13 cellular contexts compared by ENCODE assay signal in the genomic region with DNA sequence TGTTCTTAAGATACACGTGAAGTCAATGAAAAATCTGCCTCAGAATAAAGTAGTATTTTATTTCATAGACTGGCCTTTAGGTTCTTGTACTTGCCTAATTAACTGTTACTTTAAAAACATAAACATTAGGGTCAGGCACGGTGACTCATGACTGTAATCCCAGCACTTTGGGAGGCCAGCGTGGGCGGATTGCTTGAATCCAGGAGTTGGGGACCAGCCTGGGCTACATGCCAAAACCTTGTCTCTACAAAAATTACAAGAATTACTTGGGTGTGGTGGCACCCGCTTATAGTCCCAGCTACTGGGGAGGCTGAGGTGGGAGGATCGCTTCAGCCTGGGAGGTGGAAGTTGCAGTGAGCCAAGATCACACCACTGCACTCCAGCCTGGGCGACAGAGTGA. TPM values are rescaled to one million over a fixed set of nuclear protein-coding genes. Genes with fewer than 3 reads are reported as not detected.
DNase-seq lines count a peak whose midpoint lies in the region; ATAC-seq and TF ChIP-seq lines count a peak whose summit lies in the region.
"Had no signal": no experiment of that assay in that cellular context is flagged by ENCODE, and none has a peak within 500 bp of the region (broad histone marks: within the 10 kb centered on the region; RNA-seq: fewer than 3 reads in every experiment).

No MANE protein-coding gene starts in this region.

- H3K27ac ChIP-seq in cardiac muscle cell (peak overlapping the region; percentile 34), left ventricle myocardium inferior (replicated peaks) (no peak overlapping the region), endodermal cell (ENCODE audit: low read depth, low read length) (no peak overlapping the region)
- H3K27ac ChIP-seq: neural progenitor cell had no signal

- H3K36me3 Mint-ChIP-seq in endothelial cell (ENCODE audit: low read depth, unreplicated experiment) (peaks cover 37% of the 10 kb centered on the region), endodermal cell (ENCODE audit: low read depth) (peaks cover 63% of the 10 kb centered on the region)

- H3K4me3 ChIP-seq in cardiac muscle cell (no peak overlapping the region), left ventricle myocardium inferior (no peak overlapping the region), endodermal cell (ENCODE audit: low read length) (no peak overlapping the region)
- H3K4me3 ChIP-seq: heart left ventricle, neural progenitor cell had no signal

- no peak overlapping the region for H3K9ac ChIP-seq in endodermal cell (ENCODE audit: extremely low read depth, low read length, poor library complexity, severe bottlenecking)
- H3K9ac ChIP-seq: neural progenitor cell had no signal

- no peaks in the 10 kb centered on the region for H3K9me3 Mint-ChIP-seq in endothelial cell (ENCODE audit: unreplicated experiment)
- H3K9me3 Mint-ChIP-seq in endodermal cell, result no peaks in the 10 kb centered on the region
- H3K9me3 Mint-ChIP-seq: neural progenitor cell had no signal

- H3K27ac Mint-ChIP-seq in endothelial cell (ENCODE audit: unreplicated experiment), result no peak overlapping the region
- H3K27ac Mint-ChIP-seq in endodermal cell, result no peak overlapping the region
- H3K27ac Mint-ChIP-seq: neural progenitor cell had no signal

- no peak overlapping the region for H3K4me3 Mint-ChIP-seq in endothelial cell (ENCODE audit: unreplicated experiment)
- H3K4me3 Mint-ChIP-seq in endodermal cell, result no peak overlapping the region
- H3K4me3 Mint-ChIP-seq: neural progenitor cell had no signal

- H3K36me3 ChIP-seq in cardiac muscle cell, result peaks cover 52% of the 10 kb centered on the region
- H3K36me3 ChIP-seq in left ventricle myocardium inferior, result peaks cover 73% of the 10 kb centered on the region
- peaks cover 84% of the 10 kb centered on the region for H3K36me3 ChIP-seq in endodermal cell (ENCODE audit: control insufficient read depth, insufficient read depth, low read length)
- H3K36me3 ChIP-seq: neural progenitor cell had no signal

- ATAC-seq in GM21423 (IDR thresholded peaks at IDR 0.05; ENCODE audit: unreplicated experiment), result no peak
- ATAC-seq: activated CD4-positive, CD25-positive, alpha-beta regulatory T cell treated with anti-CD3 and anti-CD28 coated beads, Interleukin-2, amount 50 U/mL, for 24 hours; heart left ventricle had no signal

- H3K9me3 ChIP-seq in cardiac muscle cell (ENCODE audit: low read depth), result no peaks in the 10 kb centered on the region
- H3K9me3 ChIP-seq in left ventricle myocardium inferior (replicated peaks), result no peaks in the 10 kb centered on the region
- no peaks in the 10 kb centered on the region for H3K9me3 ChIP-seq in endodermal cell (ENCODE audit: control insufficient read depth, low read length)
- H3K9me3 ChIP-seq: heart left ventricle had no signal

- TF ChIP-seq CTCF in cardiac muscle cell (IDR thresholded peaks at IDR 0.05; ENCODE audit: low read depth, low read length) (no peak), left ventricle myocardium inferior (IDR thresholded peaks at IDR 0.05; ENCODE audit: borderline replicate concordance) (no peak), endothelial cell (IDR thresholded peaks at IDR 0.05; ENCODE audit: unreplicated experiment) (no peak), endodermal cell (conservative IDR thresholded peaks at IDR 0.05) (no peak)

- intact Hi-C loops in left ventricle myocardium inferior (cut with micrococcal nuclease), result loop anchor here (5.0 kb wide), 1 partner anchor 398 kb away; a partner anchor contains a TSS

- H3K4me1 Mint-ChIP-seq in endothelial cell (ENCODE audit: unreplicated experiment) (no peaks in the 10 kb centered on the region), endodermal cell (no peaks in the 10 kb centered on the region)
- H3K4me1 Mint-ChIP-seq: neural progenitor cell had no signal

- DNase-seq in cardiac muscle cell (ENCODE audit: low read depth in 1 of 2, low spot score in 1 of 2) (peak in 1 of 2 donors; percentile 85), left ventricle myocardium inferior (no peak), amniotic stem cell (lab: John Stamatoyannopoulos, UW) (peak; percentile 65), iris pigment epithelial cell (ENCODE audit: low read depth) (peak; percentile 90), endothelial cell (ENCODE audit: low spot score) (no peak), hippocampal formation (lab: John Stamatoyannopoulos, UW) (no peak), endodermal cell (no peak)
- DNase-seq: AML-193, heart left ventricle, NCI-H1048 had no signal

- H3K27me3 Mint-ChIP-seq in endothelial cell (ENCODE audit: unreplicated experiment) (peaks cover 1% of the 10 kb centered on the region), endodermal cell (ENCODE audit: insufficient read depth) (no peaks in the 10 kb centered on the region)

- 90 to 94% methylated on average over 3 to 6 of the region's 7 CpGs for WGBS in endodermal cell (ENCODE audit: insufficient coverage in 1 of 2, insufficient read length in 1 of 2), 2 experiments

- H3K4me1 ChIP-seq in cardiac muscle cell (ENCODE audit: low read depth) (no peaks in the 10 kb centered on the region), left ventricle myocardium inferior (peaks cover 13% of the 10 kb centered on the region), endodermal cell (ENCODE audit: control insufficient read depth, insufficient read depth, low read length) (no peaks in the 10 kb centered on the region)
- H3K4me1 ChIP-seq: neural progenitor cell had no signal

- H3K27me3 ChIP-seq in cardiac muscle cell (no peaks in the 10 kb centered on the region), left ventricle myocardium inferior (ENCODE audit: low read depth) (no peaks in the 10 kb centered on the region), endodermal cell (ENCODE audit: control insufficient read depth, insufficient read depth, low read length, poor library complexity, severe bottlenecking) (no peaks in the 10 kb centered on the region)
- H3K27me3 ChIP-seq: heart left ventricle, neural progenitor cell had no signal

RNA-seq across cellular contexts. Expression of a gene that starts 16.0 kb away (rescaled TPM):
- total RNA-seq in cardiac muscle cell, result 3.8 and 13.1 TPM in 2 replicates
- polyA plus RNA-seq in cardiac muscle cell, result 1.2 and 2.3 TPM in 2 replicates
- total RNA-seq in left ventricle myocardium inferior, result 1.0 TPM
- total RNA-seq in endothelial cell (ENCODE audit: unreplicated experiment), result 5.6 TPM
- total RNA-seq in endodermal cell, result 1 to 10 TPM; 3.6 to 5.0 TPM
- 1.00 TPM for polyA plus RNA-seq in endodermal cell (2013, experiment 1 of 2)
- 0.66 TPM for polyA plus RNA-seq in endodermal cell (2013, experiment 2 of 2)

Comparison
In these comparisons a context has a peak if more than half of its experiments do, and no peak if none do; other contexts are left out.
1. DNase-seq: peak in amniotic stem cell (single experiment) and iris pigment epithelial cell (single experiment); none in left ventricle myocardium inferior (single experiment), endothelial cell (single experiment), hippocampal formation (0 of 2) and endodermal cell (single experiment).